ENCODE assay signal across 8 cellular contexts in genomic region chr19:55257461-55258411, GRCh38. TPM values are rescaled to one million over a fixed set of nuclear protein-coding genes. Genes with fewer than 3 reads are reported as not detected.
DNase-seq lines count a peak whose midpoint lies in the region; ATAC-seq and TF ChIP-seq lines count a peak whose summit lies in the region.

No MANE protein-coding gene starts in this region.

- CTCF ChIA-PET in CD8-positive, alpha-beta T cell (lab: Charles Lee): interaction anchor here (0.8 to 1.5 kb wide), 2 partner anchors 38 to 44 kb away, joined by 3 read pairs; no protein-coding TSS in a partner anchor

- peaks cover 47% of the 10 kb centered on the region for H3K4me1 ChIP-seq in CD8-positive, alpha-beta T cell (ENCODE audit: insufficient read depth, low read length)
- peaks cover 15% of the 10 kb centered on the region for H3K4me1 ChIP-seq in parathyroid adenoma

- H3K9me3 ChIP-seq in CD8-positive, alpha-beta T cell (ENCODE audit: low read length): no peaks in the 10 kb centered on the region
- no peaks in the 10 kb centered on the region for H3K9me3 ChIP-seq in parathyroid adenoma (ENCODE audit: control insufficient read depth, low read length)

- H2AFZ ChIP-seq in parathyroid adenoma: no peak overlapping the region

- no peak for TF ChIP-seq CTCF in CD8-positive, alpha-beta T cell (IDR thresholded peaks at IDR 0.05)
- no peak for TF ChIP-seq CTCF in HL-60 (IDR thresholded peaks at IDR 0.05; ENCODE audit: insufficient read depth, low read length)
- no peak for TF ChIP-seq CTCF in fibroblast of mammary gland (conservative IDR thresholded peaks at IDR 0.05; ENCODE audit: control insufficient read depth, insufficient read depth, low read depth, low read length)
- no peak for TF ChIP-seq CTCF in parathyroid adenoma (IDR thresholded peaks at IDR 0.05)

- intact Hi-C loops in CD8-positive, alpha-beta T cell (cut with DNase I, micrococcal nuclease): loop anchor here (2.0 to 10.0 kb wide), 8 partner anchors 55 to 395 kb away; partner anchors contain the start of genes PPP1R12C (in 2 of the 2), FIZ1 (in 1 of the 2) and ZNF865 (in 1 of the 2)
- intact Hi-C loops in activated CD4-positive, alpha-beta T cell treated with anti-CD3 and anti-CD28 coated beads, Interleukin-2, amount 10 ng/mL, durations not matched to agents 24 days and 14 days (cut with micrococcal nuclease): loop anchor here (1.0 to 10.0 kb wide), 7 partner anchors 82 to 1053 kb away; partner anchors contain the start of genes DNAAF3, KMT5C, LENG9 and PPP1R12C

- POLR2A ChIA-PET in CD8-positive, alpha-beta T cell (lab: Charles Lee): interaction anchor here (0.6 to 4.5 kb wide), 4 partner anchors 22 to 1390 kb away, joined by 3 to 56 read pairs (median 3); partner anchors contain the start of genes HSPBP1 and MYADM

- peak overlapping the region; percentile 74 for H3K4me3 ChIP-seq in CD8-positive, alpha-beta T cell (ENCODE audit: low read depth, low read length)
- peak overlapping the region; percentile 75 for H3K4me3 ChIP-seq in HL-60 (replicated peaks; ENCODE audit: insufficient read depth, low read length)
- H3K4me3 ChIP-seq in fibroblast of mammary gland (ENCODE audit: control insufficient read depth, low read depth, low read length): peak overlapping the region; percentile 77
- H3K4me3 ChIP-seq in parathyroid adenoma (ENCODE audit: low read depth, low read length): peak overlapping the region; percentile 60

- H3K27me3 Mint-ChIP-seq in CD8-positive, alpha-beta T cell (ENCODE audit: low read depth): no peaks in the 10 kb centered on the region
- peaks cover 2% of the 10 kb centered on the region for H3K27me3 Mint-ChIP-seq in activated CD4-positive, alpha-beta T cell treated with anti-CD3 and anti-CD28 coated beads, Interleukin-2, amount 10 ng/mL, durations not matched to agents 24 days and 14 days

- peak overlapping the region; percentile 98 for H3K27ac Mint-ChIP-seq in CD8-positive, alpha-beta T cell
- H3K27ac Mint-ChIP-seq in activated CD4-positive, alpha-beta T cell treated with anti-CD3 and anti-CD28 coated beads, Interleukin-2, amount 10 ng/mL, durations not matched to agents 24 days and 14 days: peak overlapping the region; percentile 96

- DNase-seq in CD8-positive, alpha-beta T cell: peak in 2 of 7 experiments; percentile 24 to 27
- DNase-seq in HL-60 (ENCODE audit: low read depth in 1 of 2, low spot score in 1 of 2): peak in 1 of 2 experiments; percentile 64
- peak; percentile 75 for DNase-seq in activated CD4-positive, alpha-beta T cell treated with anti-CD3 and anti-CD28 coated beads, Interleukin-2, amount 10 ng/mL, durations not matched to agents 24 days and 14 days
- peak; percentile 43 for DNase-seq in fibroblast of mammary gland (ENCODE audit: low read depth)
- no peak for DNase-seq in activated gamma-delta T cell (lab: John Stamatoyannopoulos, UW)
- DNase-seq in NCI-H1930 (lab: John Stamatoyannopoulos, UW): no peak

- no peaks in the 10 kb centered on the region for H3K36me3 ChIP-seq in CD8-positive, alpha-beta T cell (ENCODE audit: insufficient read depth, low read length)
- H3K36me3 ChIP-seq in parathyroid adenoma (ENCODE audit: control insufficient read depth, insufficient read depth, low read length): no peaks in the 10 kb centered on the region

- no peaks in the 10 kb centered on the region for H3K27me3 ChIP-seq in CD8-positive, alpha-beta T cell (ENCODE audit: insufficient read depth, low read length)
- H3K27me3 ChIP-seq in HL-60 (ENCODE audit: insufficient read depth, poor library complexity, severe bottlenecking): no peaks in the 10 kb centered on the region
- H3K27me3 ChIP-seq in parathyroid adenoma (ENCODE audit: control insufficient read depth, insufficient read depth, low read length): no peaks in the 10 kb centered on the region

- peaks cover 48% of the 10 kb centered on the region for H3K79me2 ChIP-seq in parathyroid adenoma

- H3K4me2 ChIP-seq in parathyroid adenoma (ENCODE audit: low read length): peak overlapping the region; percentile 95

- peak overlapping the region; percentile 84 for H3K9ac ChIP-seq in parathyroid adenoma

- no peak for ATAC-seq in CD8-positive, alpha-beta T cell
- ATAC-seq in HG03469 (IDR thresholded peaks at IDR 0.05; ENCODE audit: unreplicated experiment): no peak

- peaks cover 51% of the 10 kb centered on the region for H3K4me1 Mint-ChIP-seq in CD8-positive, alpha-beta T cell (ENCODE audit: low read depth)
- H3K4me1 Mint-ChIP-seq in activated CD4-positive, alpha-beta T cell treated with anti-CD3 and anti-CD28 coated beads, Interleukin-2, amount 10 ng/mL, durations not matched to agents 24 days and 14 days: peaks cover 55% of the 10 kb centered on the region

- H3K4me3 Mint-ChIP-seq in CD8-positive, alpha-beta T cell: peak overlapping the region; percentile 93
- peak overlapping the region; percentile 96 for H3K4me3 Mint-ChIP-seq in activated CD4-positive, alpha-beta T cell treated with anti-CD3 and anti-CD28 coated beads, Interleukin-2, amount 10 ng/mL, durations not matched to agents 24 days and 14 days

- peaks cover 37% of the 10 kb centered on the region for H3K36me3 Mint-ChIP-seq in CD8-positive, alpha-beta T cell
- peaks cover 37% of the 10 kb centered on the region for H3K36me3 Mint-ChIP-seq in activated CD4-positive, alpha-beta T cell treated with anti-CD3 and anti-CD28 coated beads, Interleukin-2, amount 10 ng/mL, durations not matched to agents 24 days and 14 days (ENCODE audit: low read depth)

- H3K9me3 Mint-ChIP-seq in CD8-positive, alpha-beta T cell: no peaks in the 10 kb centered on the region
- H3K9me3 Mint-ChIP-seq in activated CD4-positive, alpha-beta T cell treated with anti-CD3 and anti-CD28 coated beads, Interleukin-2, amount 10 ng/mL, durations not matched to agents 24 days and 14 days: no peaks in the 10 kb centered on the region

- H3K27ac ChIP-seq in CD8-positive, alpha-beta T cell (ENCODE audit: low read depth, low read length): peak overlapping the region; percentile 87
- H3K27ac ChIP-seq in HL-60 (replicated peaks) (peak overlapping the region; percentile 98), parathyroid adenoma (peak overlapping the region; percentile 50)

RNA-seq across cellular contexts. Expression of gene PPP6R1, which starts 1.1 kb away (rescaled TPM):
- 100 to 1,000 TPM; 163 to 172 TPM for total RNA-seq in CD8-positive, alpha-beta T cell
- total RNA-seq in activated CD4-positive, alpha-beta T cell treated with anti-CD3 and anti-CD28 coated beads, Interleukin-2, amount 10 ng/mL, durations not matched to agents 24 days and 14 days: 196 and 216 TPM in 2 replicates

RNA-seq across cellular contexts. Expression of gene HSPBP1, which starts 22.2 kb away (rescaled TPM):
- total RNA-seq in CD8-positive, alpha-beta T cell: 10 to 100 TPM; 18.8 to 18.9 TPM
- 63.9 and 68.3 TPM in 2 replicates for total RNA-seq in activated CD4-positive, alpha-beta T cell treated with anti-CD3 and anti-CD28 coated beads, Interleukin-2, amount 10 ng/mL, durations not matched to agents 24 days and 14 days

RNA-seq across cellular contexts. Expression of gene BRSK1, which starts 26.1 kb away (rescaled TPM):
- total RNA-seq in CD8-positive, alpha-beta T cell: 1 to 10 TPM; 5.2 to 6.0 TPM
- 5.9 and 7.9 TPM in 2 replicates for total RNA-seq in activated CD4-positive, alpha-beta T cell treated with anti-CD3 and anti-CD28 coated beads, Interleukin-2, amount 10 ng/mL, durations not matched to agents 24 days and 14 days

RNA-seq across cellular contexts. Expression of gene TMEM86B, which starts 29.2 kb away (rescaled TPM):
- 1 to 10 TPM; 8.9 to 9.3 TPM for total RNA-seq in CD8-positive, alpha-beta T cell
- 6.8 and 7.7 TPM in 2 replicates for total RNA-seq in activated CD4-positive, alpha-beta T cell treated with anti-CD3 and anti-CD28 coated beads, Interleukin-2, amount 10 ng/mL, durations not matched to agents 24 days and 14 days

RNA-seq across cellular contexts. Expression of gene PTPRH, which starts 48.4 kb away (rescaled TPM):
- not detected for total RNA-seq in CD8-positive, alpha-beta T cell
- not detected in 2 replicates for total RNA-seq in activated CD4-positive, alpha-beta T cell treated with anti-CD3 and anti-CD28 coated beads, Interleukin-2, amount 10 ng/mL, durations not matched to agents 24 days and 14 days

Comparison
In these comparisons a context has a peak if more than half of its experiments do, and no peak if none do; other contexts are left out.
1. DNase-seq: peak in activated CD4-positive, alpha-beta T cell treated with anti-CD3 and anti-CD28 coated beads, Interleukin-2, amount 10 ng/mL, durations not matched to agents 24 days and 14 days (single experiment) and fibroblast of mammary gland (single experiment); none in activated gamma-delta T cell (single experiment) and NCI-H1930 (0 of 2).
2. Peak in every context shown above with its lines, with median percentiles within 50 percentile points of each other: H3K27ac ChIP-seq and H3K4me3 ChIP-seq.